In the genomic region with DNA sequence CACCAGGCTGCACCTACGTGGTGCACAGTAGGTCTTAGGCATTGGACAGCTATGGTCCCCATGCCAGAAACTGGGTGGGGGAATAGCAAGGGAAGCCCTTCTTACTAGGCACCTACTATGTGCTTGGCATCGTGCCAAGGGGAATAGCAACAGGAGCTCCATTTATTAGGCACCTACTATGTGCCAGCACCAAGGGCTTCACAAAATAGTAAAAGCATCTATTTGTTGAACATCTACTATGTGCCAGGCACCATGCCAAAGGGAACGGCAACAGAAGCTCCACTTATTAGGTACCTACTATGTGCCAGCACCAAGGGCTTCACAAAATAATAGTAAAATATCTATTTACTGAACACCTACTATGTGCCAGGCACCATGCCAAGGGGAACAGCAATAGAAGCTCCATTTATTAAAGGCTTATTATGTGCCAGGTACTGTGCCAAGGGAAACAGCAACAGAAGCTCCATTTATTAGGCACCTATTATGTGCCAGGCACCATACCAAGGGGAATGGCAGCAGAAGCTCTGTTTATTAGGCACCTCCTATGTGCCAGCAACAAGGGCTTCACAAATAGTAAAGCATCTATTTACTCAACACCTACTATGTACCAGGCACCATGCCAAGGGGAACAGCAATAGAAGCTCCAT, we compare ENCODE assay signal across 14 cellular contexts.
"Had no signal": no experiment of that assay in that cellular context is flagged by ENCODE, and none has a peak within 500 bp of the region (broad histone marks: within the 10 kb centered on the region; RNA-seq: fewer than 3 reads in every experiment).

No MANE protein-coding gene starts in this region.

- H3K4me3 ChIP-seq: gastrocnemius medialis, heart left ventricle, left lung, sigmoid colon, upper lobe of right lung had no signal

- DNase-seq: activated B cell treated with CpG ODN at 0.5 μM for 24 hours; activated CD4-positive, alpha-beta memory T cell treated with anti-CD3 and anti-CD28 coated beads for 36 hours; activated CD4-positive, alpha-beta T cell treated with anti-CD3 and anti-CD28 coated beads for 4 hours; activated naive CD4-positive, alpha-beta T cell; activated naive CD8-positive, alpha-beta T cell treated with anti-CD3 and anti-CD28 coated beads for 36 hours; activated T-cell treated with anti-CD3 and anti-CD28 coated beads for 4 hours; central memory CD4-positive, alpha-beta T cell; endodermal cell; gastrocnemius medialis; heart left ventricle; left lung; sigmoid colon; stimulated activated CD4-positive, alpha-beta T cell treated with anti-CD3 and anti-CD28 coated beads, Interleukin-4, amount 100 ng/mL, for 24 hours; upper lobe of right lung had no signal
